In genomic region chr2:42498482-42498881, GRCh38 we compare ENCODE assay signal across 23 cellular contexts. TPM values are rescaled to one million over a fixed set of nuclear protein-coding genes. Genes with fewer than 3 reads are reported as not detected.
"Had no signal": no experiment of that assay in that cellular context is flagged by ENCODE, and none has a peak within 500 bp of the region (broad histone marks: within the 10 kb centered on the region; RNA-seq: fewer than 3 reads in every experiment).

No MANE protein-coding gene starts in this region.

- ATAC-seq: activated CD8-positive, alpha-beta memory T cell treated with anti-CD3 and anti-CD28 coated beads, Interleukin-2, amount 10 ng/mL, durations not matched to agents 7 days and 5 days; activated T-cell treated with anti-CD3 and anti-CD28 coated beads, Interleukin-2, amount 50 U/mL, for 4 hours; PC-3 had no signal

- H3K4me3 ChIP-seq: cardiac muscle cell had no signal

- H3K27me3 Mint-ChIP-seq: activated naive CD8-positive, alpha-beta T cell treated with anti-CD3 and anti-CD28 coated beads for 36 hours had no signal

- H3K4me3 Mint-ChIP-seq: activated B cell treated with CpG ODN at 0.5 μM for 24 hours; activated CD4-positive, alpha-beta T cell treated with anti-CD3 and anti-CD28 coated beads, Interleukin-2, amount 10 ng/mL, durations not matched to agents 24 days and 14 days; activated CD8-positive, alpha-beta memory T cell treated with anti-CD3 and anti-CD28 coated beads, Interleukin-2, amount 10 ng/mL, durations not matched to agents 7 days and 5 days; activated naive CD4-positive, alpha-beta T cell treated with anti-CD3 and anti-CD28 coated beads, Interleukin-2, amount 10 ng/mL, durations not matched to agents 7 days and 5 days; activated naive CD8-positive, alpha-beta T cell treated with anti-CD3 and anti-CD28 coated beads for 36 hours; activated T-cell treated with anti-CD3 and anti-CD28 coated beads, Interleukin-2, amount 50 U/mL, for 4 hours; T-helper 1 cell treated with Interleukin-12 subunit alpha and Interleukin-12 subunit beta and Interleukin-4 antibody, amounts not matched to agents 30 μg/mL and 1 μg/mL, for 36 hours had no signal

- H3K9me3 Mint-ChIP-seq: activated B cell treated with CpG ODN at 0.5 μM for 24 hours; activated CD4-positive, alpha-beta T cell treated with anti-CD3 and anti-CD28 coated beads, Interleukin-2, amount 10 ng/mL, durations not matched to agents 24 days and 14 days; activated naive CD4-positive, alpha-beta T cell treated with anti-CD3 and anti-CD28 coated beads, Interleukin-2, amount 10 ng/mL, durations not matched to agents 7 days and 5 days; activated naive CD8-positive, alpha-beta T cell treated with anti-CD3 and anti-CD28 coated beads for 36 hours; activated T-cell treated with anti-CD3 and anti-CD28 coated beads, Interleukin-2, amount 50 U/mL, for 4 hours; T-helper 1 cell treated with Interleukin-12 subunit alpha and Interleukin-12 subunit beta and Interleukin-4 antibody, amounts not matched to agents 30 μg/mL and 1 μg/mL, for 36 hours had no signal

- H3K36me3 Mint-ChIP-seq: activated CD8-positive, alpha-beta memory T cell treated with anti-CD3 and anti-CD28 coated beads, Interleukin-2, amount 10 ng/mL, durations not matched to agents 7 days and 5 days; activated naive CD4-positive, alpha-beta T cell treated with anti-CD3 and anti-CD28 coated beads, Interleukin-2, amount 10 ng/mL, durations not matched to agents 7 days and 5 days; activated naive CD8-positive, alpha-beta T cell treated with anti-CD3 and anti-CD28 coated beads for 36 hours had no signal

- H3K27ac Mint-ChIP-seq: activated B cell treated with CpG ODN at 0.5 μM for 24 hours; activated CD4-positive, alpha-beta T cell treated with anti-CD3 and anti-CD28 coated beads, Interleukin-2, amount 10 ng/mL, durations not matched to agents 24 days and 14 days; activated CD8-positive, alpha-beta memory T cell treated with anti-CD3 and anti-CD28 coated beads, Interleukin-2, amount 10 ng/mL, durations not matched to agents 7 days and 5 days; activated naive CD4-positive, alpha-beta T cell treated with anti-CD3 and anti-CD28 coated beads, Interleukin-2, amount 10 ng/mL, durations not matched to agents 7 days and 5 days; activated naive CD8-positive, alpha-beta T cell treated with anti-CD3 and anti-CD28 coated beads for 36 hours; T-helper 1 cell treated with Interleukin-12 subunit alpha and Interleukin-12 subunit beta and Interleukin-4 antibody, amounts not matched to agents 30 μg/mL and 1 μg/mL, for 36 hours had no signal

- DNase-seq: activated B cell treated with CpG ODN at 0.5 μM for 24 hours; activated CD4-positive, alpha-beta T cell treated with anti-CD3 and anti-CD28 coated beads for 1 hour; activated CD4-positive, alpha-beta T cell treated with anti-CD3 and anti-CD28 coated beads, Interleukin-2, amount 10 ng/mL, durations not matched to agents 24 days and 14 days; activated CD4-positive, alpha-beta T cell treated with anti-CD3 and anti-CD28 coated beads, Interleukin-2, amount 50 U/mL, for 48 hours; activated CD8-positive, alpha-beta memory T cell treated with anti-CD3 and anti-CD28 coated beads, Interleukin-2, amount 10 ng/mL, durations not matched to agents 7 days and 5 days; activated gamma-delta T cell treated with Interleukin-2 at 50 U/mL for 16 hours; activated naive CD4-positive, alpha-beta T cell treated with anti-CD3 and anti-CD28 coated beads, Interleukin-2, amount 10 ng/mL, durations not matched to agents 7 days and 5 days; activated naive CD8-positive, alpha-beta T cell treated with anti-CD3 and anti-CD28 coated beads for 36 hours; activated T-cell treated with anti-CD3 and anti-CD28 coated beads, Interleukin-2, amount 50 U/mL, for 4 hours; brain microvascular endothelial cell; NCI-H1092; NCI-H1417; NCI-H2029; NCI-H2107; NCI-H510A treated with DMSO at 0.1 percent for 48 hours; NCI-H69; NK-92 treated with Interleukin-12 subunit alpha and Interleukin-12 subunit beta, amount 100 ng/mL, for 24 hours; PC-3; SHP77 treated with DMSO at 0.1 percent for 48 hours; T-helper 9 cell had no signal

- H3K27ac ChIP-seq: brain microvascular endothelial cell, cardiac muscle cell had no signal

- H3K36me3 ChIP-seq: brain microvascular endothelial cell, cardiac muscle cell had no signal

RNA-seq across cellular contexts. Expression of gene KCNG3, which starts 4.7 kb away (rescaled TPM):
- total RNA-seq: activated B cell treated with CpG ODN at 0.5 μM for 24 hours; activated CD8-positive, alpha-beta memory T cell treated with anti-CD3 and anti-CD28 coated beads, Interleukin-2, amount 10 ng/mL, durations not matched to agents 7 days and 5 days; LHCN-M2 had no signal
- polyA plus RNA-seq: cardiac muscle cell had no signal
